In the genomic region with DNA sequence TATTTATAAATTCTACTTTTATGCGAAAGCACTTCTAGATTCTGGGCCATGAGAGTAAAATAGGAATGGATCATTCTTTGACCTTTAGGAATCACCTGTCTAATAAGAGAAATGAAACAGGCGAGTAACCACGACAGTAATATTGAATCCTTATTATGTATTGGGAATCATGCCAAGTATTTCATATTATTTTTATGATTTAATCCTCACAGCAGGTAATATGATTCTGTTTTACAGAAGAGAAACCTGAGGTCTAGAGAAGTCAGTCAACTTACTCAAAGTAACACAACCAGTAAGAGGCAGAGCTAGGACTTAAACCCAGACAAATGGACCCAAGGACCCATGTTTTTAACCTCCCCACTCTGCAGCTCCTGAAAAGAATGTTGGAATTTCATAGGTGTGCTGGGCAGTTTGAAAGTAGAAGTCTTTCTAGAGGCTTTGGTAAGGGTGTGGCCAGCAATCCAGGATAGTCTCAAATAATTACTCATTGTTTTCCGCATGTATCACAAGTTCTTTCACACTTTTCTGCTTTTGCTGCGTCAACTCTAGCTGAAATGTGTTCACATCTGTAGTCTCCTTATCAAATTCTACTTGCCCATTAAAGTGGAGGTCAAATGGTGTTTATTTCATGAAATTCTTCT, we compare ENCODE assay signal across 1 cellular context.
TF ChIP-seq lines count a peak whose summit lies in the region.

No MANE protein-coding gene starts in this region.

TF ChIP-seq in A549, 52 proteins besides CTCF, POLR2A, EP300 and RAD21:
- TF ChIP-seq KDM1A (IDR thresholded peaks at IDR 0.05; ENCODE audit: low read depth) (0 out of 2 replicates have a peak, but pooled peaks have one; percentile 38), ESRRA (IDR thresholded peaks at IDR 0.05; ENCODE audit: borderline replicate concordance, low read length) (peak; percentile 78), BHLHE40 (IDR thresholded peaks at IDR 0.05; ENCODE audit: low read depth, low read length) (no peak), ELK1 (IDR thresholded peaks at IDR 0.05; ENCODE audit: low read depth, low read length) (no peak), FOSB (CRISPR knock-in tag; IDR thresholded peaks at IDR 0.05) (no peak)
